ENCODE assay signal across 27 cellular contexts in the genomic region with DNA sequence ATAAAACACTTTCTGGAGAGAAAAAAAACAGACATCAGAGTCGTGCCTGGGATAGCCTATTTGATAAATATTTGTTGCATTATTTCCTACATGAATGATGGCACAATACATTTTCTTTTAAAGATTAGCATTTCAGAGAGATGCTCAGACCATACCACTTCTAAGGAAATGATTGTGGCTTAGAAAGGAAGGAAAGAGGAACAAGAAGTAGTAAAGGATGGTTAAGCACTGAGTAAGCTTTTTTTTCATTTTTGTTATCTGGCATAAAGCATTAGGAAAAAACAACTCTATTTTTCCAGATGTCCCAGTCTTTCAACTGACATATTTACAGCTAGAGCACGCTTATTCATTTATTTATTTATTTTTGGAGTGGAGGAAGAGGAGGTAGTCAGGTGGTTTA.
"Had no signal": no experiment of that assay in that cellular context is flagged by ENCODE, and none has a peak within 500 bp of the region (broad histone marks: within the 10 kb centered on the region; RNA-seq: fewer than 3 reads in every experiment).

No MANE protein-coding gene starts in this region.

- H3K27me3 Mint-ChIP-seq: activated CD4-positive, alpha-beta memory T cell treated with anti-CD3 and anti-CD28 coated beads, Interleukin-2, amount 10 ng/mL, durations not matched to agents 7 days and 5 days; activated CD8-positive, alpha-beta memory T cell treated with anti-CD3 and anti-CD28 coated beads, Interleukin-2, amount 10 ng/mL, durations not matched to agents 7 days and 5 days; activated naive CD8-positive, alpha-beta T cell; central memory CD8-positive, alpha-beta T cell had no signal

- H3K4me1 Mint-ChIP-seq: activated CD4-positive, alpha-beta memory T cell treated with anti-CD3 and anti-CD28 coated beads, Interleukin-2, amount 10 ng/mL, durations not matched to agents 7 days and 5 days; activated CD8-positive, alpha-beta memory T cell treated with anti-CD3 and anti-CD28 coated beads, Interleukin-2, amount 10 ng/mL, durations not matched to agents 7 days and 5 days; activated naive CD4-positive, alpha-beta T cell treated with anti-CD3 and anti-CD28 coated beads, Interleukin-2, amount 10 ng/mL, durations not matched to agents 7 days and 5 days; central memory CD8-positive, alpha-beta T cell had no signal

- H3K36me3 Mint-ChIP-seq: activated CD8-positive, alpha-beta memory T cell treated with anti-CD3 and anti-CD28 coated beads, Interleukin-2, amount 10 ng/mL, durations not matched to agents 7 days and 5 days; activated naive CD4-positive, alpha-beta T cell treated with anti-CD3 and anti-CD28 coated beads, Interleukin-2, amount 10 ng/mL, durations not matched to agents 7 days and 5 days; activated naive CD8-positive, alpha-beta T cell had no signal

- H3K4me3 Mint-ChIP-seq: activated CD4-positive, alpha-beta memory T cell treated with anti-CD3 and anti-CD28 coated beads, Interleukin-2, amount 10 ng/mL, durations not matched to agents 7 days and 5 days; activated CD8-positive, alpha-beta memory T cell treated with anti-CD3 and anti-CD28 coated beads, Interleukin-2, amount 10 ng/mL, durations not matched to agents 7 days and 5 days; activated naive CD4-positive, alpha-beta T cell treated with anti-CD3 and anti-CD28 coated beads, Interleukin-2, amount 10 ng/mL, durations not matched to agents 7 days and 5 days; activated naive CD8-positive, alpha-beta T cell; central memory CD8-positive, alpha-beta T cell had no signal

- H3K27ac Mint-ChIP-seq: activated CD4-positive, alpha-beta memory T cell treated with anti-CD3 and anti-CD28 coated beads, Interleukin-2, amount 10 ng/mL, durations not matched to agents 7 days and 5 days; activated CD8-positive, alpha-beta memory T cell treated with anti-CD3 and anti-CD28 coated beads, Interleukin-2, amount 10 ng/mL, durations not matched to agents 7 days and 5 days; activated naive CD4-positive, alpha-beta T cell treated with anti-CD3 and anti-CD28 coated beads, Interleukin-2, amount 10 ng/mL, durations not matched to agents 7 days and 5 days; activated naive CD8-positive, alpha-beta T cell had no signal

- DNase-seq: activated CD4-positive, alpha-beta memory T cell treated with anti-CD3 and anti-CD28 coated beads, Interleukin-2, amount 10 ng/mL, durations not matched to agents 7 days and 5 days; activated CD4-positive, alpha-beta T cell treated with anti-CD3 and anti-CD28 coated beads for 1 hour; activated CD4-positive, alpha-beta T cell treated with anti-CD3 and anti-CD28 coated beads for 48 hours; activated CD4-positive, CD25-positive, alpha-beta regulatory T cell; activated CD8-positive, alpha-beta memory T cell treated with anti-CD3 and anti-CD28 coated beads for 24 hours; activated CD8-positive, alpha-beta memory T cell treated with anti-CD3 and anti-CD28 coated beads, Interleukin-2, amount 10 ng/mL, durations not matched to agents 7 days and 5 days; activated CD8-positive, alpha-beta memory T cell treated with anti-CD3 and anti-CD28 coated beads, Interleukin-2, amount 50 U/mL, for 48 hours; activated effector memory CD4-positive, alpha-beta T cell treated with Interleukin-2 at 50 U/mL for 16 hours; activated naive CD4-positive, alpha-beta T cell treated with anti-CD3 and anti-CD28 coated beads, Interleukin-2, amount 10 ng/mL, durations not matched to agents 7 days and 5 days; activated T-cell treated with anti-CD3 and anti-CD28 coated beads, Interleukin-2, amount 50 U/mL, for 48 hours; amniotic stem cell; aorta; brain microvascular endothelial cell; colonic mucosa; NCI-H1092; NCI-H1436 treated with DMSO at 0.1 percent for 48 hours; NCI-H1694 treated with DMSO at 0.1 percent for 48 hours; NCI-H2029; NCI-H345; NCI-H524 treated with DMSO at 0.1 percent for 48 hours; SHP77; SJCRH30; T1000; WERI-Rb-1 had no signal

- ATAC-seq: activated CD8-positive, alpha-beta memory T cell treated with anti-CD3 and anti-CD28 coated beads, Interleukin-2, amount 10 ng/mL, durations not matched to agents 7 days and 5 days; Panc1 had no signal
